8 cellular contexts compared by ENCODE assay signal in the genomic region with DNA sequence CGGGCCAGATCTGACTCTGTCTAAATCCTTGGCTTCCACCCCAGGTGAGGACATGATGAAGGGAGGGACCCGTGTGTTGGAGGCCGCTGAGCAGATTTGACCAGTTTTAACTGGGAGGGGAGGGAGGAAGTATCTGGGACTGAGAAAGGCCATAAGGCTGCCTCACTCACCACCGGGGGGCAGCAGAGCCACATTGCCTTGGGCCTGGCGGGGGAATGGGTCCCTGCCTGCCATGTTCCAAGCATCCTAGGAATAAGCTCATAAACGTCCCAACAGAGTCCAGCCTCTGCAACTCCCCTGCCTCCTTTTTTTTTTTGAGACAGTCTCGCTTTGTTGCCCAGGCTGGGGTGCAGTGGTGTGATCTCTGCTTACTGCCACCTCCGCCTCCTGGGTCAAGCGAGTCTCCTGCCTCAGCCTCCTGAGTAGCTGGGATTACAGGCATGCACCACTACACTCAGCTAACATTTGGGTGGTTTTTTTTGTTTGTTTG. TPM values are rescaled to one million over a fixed set of nuclear protein-coding genes. Genes with fewer than 3 reads are reported as not detected.
DNase-seq lines count a peak whose midpoint lies in the region; ATAC-seq and TF ChIP-seq lines count a peak whose summit lies in the region.

No MANE protein-coding gene starts in this region.

- H3K14ac ChIP-seq in H9 (ENCODE audit: insufficient read depth, low read length) = no peak overlapping the region

- H3K56ac ChIP-seq in H9 (ENCODE audit: insufficient read length, low read depth, low read length) = no peak overlapping the region

- no peak overlapping the region for H2AFZ ChIP-seq in H9 (ENCODE audit: low read length)

- peak overlapping the region in 1 of 3 experiments; percentile 52; a peak in 1 of 7 replicates for H3K27ac Mint-ChIP-seq in H9
- H3K27ac Mint-ChIP-seq in activated CD4-positive, alpha-beta T cell treated with anti-CD3 and anti-CD28 coated beads, Interleukin-2, amount 10 ng/mL, durations not matched to agents 7 days and 5 days = no peak overlapping the region

- CTCF ChIA-PET in activated CD4-positive, alpha-beta T cell treated with anti-CD3 and anti-CD28 coated beads, Interleukin-2, amount 10 ng/mL, durations not matched to agents 7 days and 5 days (lab: Charles Lee) = interaction anchor here (0.7 to 1.7 kb wide), 10 partner anchors 10 to 254 kb away, joined by 3 to 13 read pairs (median 4); partner anchors contain the start of genes IFI30, IL12RB1 and MAST3

- DNase-seq in AML-193 (lab: John Stamatoyannopoulos, UW) (peak; percentile 66 to 71), H9 (peak; percentile 87), NCI-H748 (lab: John Stamatoyannopoulos, UW; ENCODE audit: unreplicated experiment) (peak; percentile 67)
- peak; percentile 84 for DNase-seq in activated CD4-positive, alpha-beta T cell treated with anti-CD3 and anti-CD28 coated beads, Interleukin-2, amount 10 ng/mL, durations not matched to agents 7 days and 5 days
- peak; percentile 58 to 72 (median 69) for DNase-seq in stimulated activated CD4-positive, alpha-beta T cell treated with anti-CD3 and anti-CD28 coated beads, TNF-alpha, amount 100 ng/mL, for 4 hours (ENCODE audit: low read depth in 3 of 3)

- no peak overlapping the region for H2BK20ac ChIP-seq in H9 (ENCODE audit: low read depth, low read length, poor library complexity, severe bottlenecking)

- TF ChIP-seq CTCF in H9 (conservative IDR thresholded peaks at IDR 0.05) (peak; percentile 96), liver (IDR thresholded peaks at IDR 0.05; ENCODE audit: low read depth, low read length, missing input control) (peak; percentile 93)

- ATAC-seq in HG03571 (IDR thresholded peaks at IDR 0.05; ENCODE audit: unreplicated experiment) = no peak

- no peaks in the 10 kb centered on the region for H3K79me1 ChIP-seq in H9 (ENCODE audit: insufficient read depth, low read depth, low read length, poor library complexity, severe bottlenecking)

- peaks cover 16 to 26% of the 10 kb centered on the region in 2 experiments for H3K4me1 Mint-ChIP-seq in H9
- peaks cover 25% of the 10 kb centered on the region for H3K4me1 Mint-ChIP-seq in activated CD4-positive, alpha-beta T cell treated with anti-CD3 and anti-CD28 coated beads, Interleukin-2, amount 10 ng/mL, durations not matched to agents 7 days and 5 days

- H2BK5ac ChIP-seq in H9 (ENCODE audit: insufficient read length, low read length) = no peak overlapping the region

- H3K79me2 ChIP-seq in H9 (ENCODE audit: insufficient read depth, low read length) = no peaks in the 10 kb centered on the region

- POLR2A ChIA-PET in activated CD4-positive, alpha-beta T cell treated with anti-CD3 and anti-CD28 coated beads, Interleukin-2, amount 10 ng/mL, durations not matched to agents 7 days and 5 days (lab: Charles Lee) = no interaction called here

- H3K27ac ChIP-seq in H9 (ENCODE audit: insufficient read length, low read depth, low read length) (no peak overlapping the region), cingulate gyrus (ENCODE audit: low read depth, low read length) (peak overlapping the region; percentile 14), liver (ENCODE audit: low read depth in 1 of 2, low read length in 2 of 2) (no peak overlapping the region)

- no peak overlapping the region for H3T11ph ChIP-seq in H9 (ENCODE audit: low read length)

- no peak overlapping the region for H3K18ac ChIP-seq in H9 (ENCODE audit: insufficient read length, low read depth, low read length)

- no peak overlapping the region for H4K5ac ChIP-seq in H9 (ENCODE audit: insufficient read length, low read depth, low read length)

- no peak overlapping the region for H2AK5ac ChIP-seq in H9 (ENCODE audit: insufficient read length, low read length)

- no peak overlapping the region for H2BK15ac ChIP-seq in H9 (ENCODE audit: low read depth, low read length)

- H4K91ac ChIP-seq in H9 (ENCODE audit: insufficient read length, low read depth, low read length) = no peak overlapping the region

- H3K27me3 Mint-ChIP-seq in H9 (ENCODE audit: low read depth) = peaks cover 22% of the 10 kb centered on the region
- no peaks in the 10 kb centered on the region for H3K27me3 Mint-ChIP-seq in activated CD4-positive, alpha-beta T cell treated with anti-CD3 and anti-CD28 coated beads, Interleukin-2, amount 10 ng/mL, durations not matched to agents 7 days and 5 days

- H3K27me3 ChIP-seq in H9 (ENCODE audit: insufficient read depth, low read length) (no peaks in the 10 kb centered on the region; the same call in 1 of the 2 replicates), liver (ENCODE audit: control insufficient read depth in 4 of 4, insufficient read depth in 4 of 4, low read length in 3 of 4) (no peaks in the 10 kb centered on the region)

- H3K9me3 Mint-ChIP-seq in H9 = no peaks in the 10 kb centered on the region; a peak in 1 of 5 replicates
- H3K9me3 Mint-ChIP-seq in activated CD4-positive, alpha-beta T cell treated with anti-CD3 and anti-CD28 coated beads, Interleukin-2, amount 10 ng/mL, durations not matched to agents 7 days and 5 days = no peaks in the 10 kb centered on the region

- peaks cover 15% of the 10 kb centered on the region for H3K23me2 ChIP-seq in H9 (ENCODE audit: insufficient read length, low read depth, low read length, poor library complexity, severe bottlenecking)

- no peak overlapping the region for H2BK12ac ChIP-seq in H9 (ENCODE audit: insufficient read length, low read depth, low read length)

- H3K36me3 Mint-ChIP-seq in H9 (ENCODE audit: insufficient read depth in 1 of 3, low read depth in 3 of 3) = no peaks in the 10 kb centered on the region; a peak in 1 of 7 replicates
- peaks cover 3% of the 10 kb centered on the region for H3K36me3 Mint-ChIP-seq in activated CD4-positive, alpha-beta T cell treated with anti-CD3 and anti-CD28 coated beads, Interleukin-2, amount 10 ng/mL, durations not matched to agents 7 days and 5 days (ENCODE audit: low read depth)

- H3K4me2 ChIP-seq in H9 (ENCODE audit: insufficient read depth, insufficient read length, low read length) = no peak overlapping the region

- H3K36me3 ChIP-seq in liver (ENCODE audit: control insufficient read depth in 4 of 4, insufficient read depth in 3 of 4, low read depth in 1 of 4, low read length in 3 of 4) = peaks cover 0 to 3% (median 3%) of the 10 kb centered on the region in 4 donors

- H3K4me1 ChIP-seq in H9 (ENCODE audit: insufficient read depth, low read length) (no peaks in the 10 kb centered on the region), liver (ENCODE audit: control insufficient read depth in 4 of 4, insufficient read depth in 4 of 4, low read length in 3 of 4) (peaks cover 14 to 57% (median 43%) of the 10 kb centered on the region in 4 donors)

- no peaks in the 10 kb centered on the region for H4K20me1 ChIP-seq in H9 (ENCODE audit: control insufficient read depth, insufficient read depth, insufficient read length)

- H3K4me3 ChIP-seq in liver (ENCODE audit: low read depth in 1 of 3, low read length in 3 of 3) = no peak overlapping the region

- no peak overlapping the region for H3K4ac ChIP-seq in H9 (ENCODE audit: low read depth, low read length)

- H4K8ac ChIP-seq in H9 (replicated peaks; ENCODE audit: insufficient read length, low read depth, low read length) = no peak overlapping the region

- H3K4me3 Mint-ChIP-seq in H9 = no peak overlapping the region; a peak in 1 of 5 replicates
- H3K4me3 Mint-ChIP-seq in activated CD4-positive, alpha-beta T cell treated with anti-CD3 and anti-CD28 coated beads, Interleukin-2, amount 10 ng/mL, durations not matched to agents 7 days and 5 days = no peak overlapping the region

- TF ChIP-seq RAD21 in liver (IDR thresholded peaks at IDR 0.05) = peak; percentile 94 to 96

- H3K23ac ChIP-seq in H9 (ENCODE audit: insufficient read length, low read depth, low read length) = no peak overlapping the region

- no peak overlapping the region for H3K9ac ChIP-seq in H9 (ENCODE audit: extremely low read depth, insufficient read length, low read length)
- H3K9ac ChIP-seq in liver (ENCODE audit: low read depth in 1 of 2, low read length in 2 of 2) = no peak overlapping the region

- no CpG with 5 or more reads among the region's 9 CpGs for WGBS in H9 (ENCODE audit: extremely low coverage, insufficient read length, low lambda C conversion rate)
- 34% methylated on average over 9 of the region's 9 CpGs for WGBS in liver

- no peak overlapping the region for H2BK120ac ChIP-seq in H9 (ENCODE audit: low read depth, low read length, poor library complexity, severe bottlenecking)

- H3K9me3 ChIP-seq in H9 (ENCODE audit: control insufficient read depth, low read depth, low read length) (no peaks in the 10 kb centered on the region), liver (ENCODE audit: control insufficient read depth in 4 of 4, low read length in 3 of 4) (no peaks in the 10 kb centered on the region)

RNA-seq across cellular contexts. Expression of gene MAST3, which starts 15.5 kb away (rescaled TPM):
- 9.6 and 10.4 TPM in 2 replicates for total RNA-seq in H9 (2021)
- 10 to 100 TPM; 31.0 to 35.8 TPM for total RNA-seq in activated CD4-positive, alpha-beta T cell treated with anti-CD3 and anti-CD28 coated beads, Interleukin-2, amount 10 ng/mL, durations not matched to agents 7 days and 5 days
- total RNA-seq in liver = 10 to 100 TPM in 1 of 2 donors, 1 to 10 TPM in 1; 8.6 to 10.6 TPM
- polyA plus RNA-seq in liver = 1 to 10 TPM; 4.3 to 4.7 TPM

RNA-seq across cellular contexts. Expression of gene IL12RB1, which starts 26.3 kb away (rescaled TPM):
- total RNA-seq in H9 (2021) (not detected in 2 replicates), liver (1 to 10 TPM; 1.3 to 2.4 TPM)
- total RNA-seq in activated CD4-positive, alpha-beta T cell treated with anti-CD3 and anti-CD28 coated beads, Interleukin-2, amount 10 ng/mL, durations not matched to agents 7 days and 5 days = 10 to 100 TPM; 81.8 to 86.8 TPM
- under 1 TPM; 0.43 to 0.90 TPM for polyA plus RNA-seq in liver

RNA-seq across cellular contexts. Expression of gene PIK3R2, which starts 39.9 kb away (rescaled TPM):
- total RNA-seq in H9 (2021) (42.8 and 45.1 TPM in 2 replicates), liver (10 to 100 TPM in 1 of 2 donors, 1 to 10 TPM in 1; 9.1 to 37.8 TPM)
- total RNA-seq in activated CD4-positive, alpha-beta T cell treated with anti-CD3 and anti-CD28 coated beads, Interleukin-2, amount 10 ng/mL, durations not matched to agents 7 days and 5 days = 10 to 100 TPM; 12.6 to 13.1 TPM
- polyA plus RNA-seq in liver = 1 to 10 TPM; 1.5 to 6.2 TPM

Comparison
In these comparisons a context has a peak if more than half of its experiments do, and no peak if none do; other contexts are left out.
1. RNA of gene IL12RB1, which starts 26.3 kb away (total RNA-seq): 81.8 to 86.8 TPM in activated CD4-positive, alpha-beta T cell treated with anti-CD3 and anti-CD28 coated beads, Interleukin-2, amount 10 ng/mL, durations not matched to agents 7 days and 5 days; 1.3 to 2.4 TPM in liver and not detected in H9; every median in the first group is over 10 times any median in the second.
2. Peak in every context shown above with its lines, with median percentiles within 50 percentile points of each other: DNase-seq.